ENCODE assay signal across 9 cellular contexts in the genomic region with DNA sequence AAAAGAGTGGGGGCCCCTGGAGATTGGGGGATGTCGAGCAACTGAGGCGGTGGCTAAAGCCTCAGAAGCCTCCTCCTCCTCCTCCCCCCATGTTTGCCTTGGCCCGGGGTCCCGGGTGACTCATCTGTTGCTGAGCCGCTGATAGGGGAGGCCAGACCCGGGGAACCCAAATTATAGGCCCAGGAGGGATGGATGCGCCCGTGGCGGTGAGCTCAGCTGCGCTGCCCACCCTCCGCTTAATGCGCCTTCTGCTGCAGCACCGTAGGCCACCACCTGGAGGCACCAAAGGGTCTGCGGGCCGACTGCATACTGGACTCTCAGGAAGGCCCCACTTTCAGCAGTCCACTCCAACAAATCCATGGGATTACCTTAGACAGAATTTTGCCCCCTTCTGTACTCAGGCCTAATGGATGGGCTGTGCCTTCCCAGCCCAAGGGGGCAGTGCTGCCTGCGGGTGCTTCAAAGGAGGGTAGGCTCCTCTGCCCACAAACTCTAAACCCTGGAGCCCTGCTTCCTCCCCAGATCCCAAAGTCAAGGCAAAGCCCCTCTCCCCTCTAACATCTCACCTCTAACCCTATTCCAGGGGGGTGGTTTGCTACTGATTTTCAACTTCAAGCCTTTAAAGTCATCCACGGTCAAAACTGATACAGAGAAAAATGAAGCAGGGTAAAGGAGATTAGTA. TPM values are rescaled to one million over a fixed set of nuclear protein-coding genes. Genes with fewer than 3 reads are reported as not detected.
DNase-seq lines count a peak whose midpoint lies in the region; ATAC-seq and TF ChIP-seq lines count a peak whose summit lies in the region.
"Had no signal": no experiment of that assay in that cellular context is flagged by ENCODE, and none has a peak within 500 bp of the region (broad histone marks: within the 10 kb centered on the region; RNA-seq: fewer than 3 reads in every experiment).

No MANE protein-coding gene starts in this region.

- H3K27ac ChIP-seq in GM23338 (ENCODE audit: low read depth) (no peak overlapping the region), left ventricle myocardium inferior (replicated peaks) (peak overlapping the region; percentile 11)

- no peak overlapping the region for H3K4me3 Mint-ChIP-seq in GM23338
- H3K4me3 Mint-ChIP-seq: effector memory CD8-positive, alpha-beta T cell had no signal

- peaks cover 22% of the 10 kb centered on the region for H4K20me1 ChIP-seq in GM23338 (replicated peaks; ENCODE audit: insufficient read depth)

- no peak overlapping the region for H3K27ac Mint-ChIP-seq in GM23338
- H3K27ac Mint-ChIP-seq: effector memory CD8-positive, alpha-beta T cell had no signal

- peaks cover 15% of the 10 kb centered on the region; the same call in 1 of the 2 replicates for H3F3A ChIP-seq in GM23338 (replicated peaks; ENCODE audit: low read depth)

- TF ChIP-seq CTCF in GM23338 (conservative IDR thresholded peaks at IDR 0.05; ENCODE audit: low read depth in 2 of 2) (peak; percentile 52 to 74), left ventricle myocardium inferior (IDR thresholded peaks at IDR 0.05; ENCODE audit: borderline replicate concordance) (peak; percentile 71)

- peaks cover 100% of the 10 kb centered on the region for H3K27me3 Mint-ChIP-seq in GM23338 (ENCODE audit: insufficient read depth, low read depth, poor library complexity)

- H3K4me1 ChIP-seq in GM23338 (ENCODE audit: insufficient read depth) (peaks cover 28% of the 10 kb centered on the region), left ventricle myocardium inferior (peaks cover 50% of the 10 kb centered on the region)

- H3K36me3 ChIP-seq in GM23338 (ENCODE audit: insufficient read depth) (no peaks in the 10 kb centered on the region), left ventricle myocardium inferior (no peaks in the 10 kb centered on the region)

- H3K36me3 Mint-ChIP-seq in GM23338 (ENCODE audit: low read depth), result no peaks in the 10 kb centered on the region; the same call in 1 of the 3 replicates

- peaks cover 38% of the 10 kb centered on the region for H3K4me1 Mint-ChIP-seq in GM23338

- H3K4me2 ChIP-seq in GM23338, result no peak overlapping the region

- no peaks in the 10 kb centered on the region for H3K79me2 ChIP-seq in GM23338 (replicated peaks; ENCODE audit: insufficient read depth)

- intact Hi-C loops in left ventricle myocardium inferior (cut with micrococcal nuclease), result no loop called here

- H3K27me3 ChIP-seq in GM23338 (ENCODE audit: insufficient read depth) (peaks cover 100% of the 10 kb centered on the region), left ventricle myocardium inferior (ENCODE audit: low read depth) (peaks cover 100% of the 10 kb centered on the region)

- no peak overlapping the region; the same call in 1 of the 2 replicates for H2AFZ ChIP-seq in GM23338

- H3K9me3 ChIP-seq in left ventricle myocardium inferior (replicated peaks), result no peaks in the 10 kb centered on the region

- no peaks in the 10 kb centered on the region; the same call in 1 of the 3 replicates for H3K9me3 Mint-ChIP-seq in GM23338
- H3K9me3 Mint-ChIP-seq: effector memory CD8-positive, alpha-beta T cell had no signal

- peak; percentile 81 for DNase-seq in GM23338 (ENCODE audit: low spot score)
- peak; percentile 71 for DNase-seq in activated CD8-positive, alpha-beta memory T cell treated with anti-CD3 and anti-CD28 coated beads, Interleukin-2, amount 50 U/mL, for 48 hours
- DNase-seq in left ventricle myocardium inferior, result peak; percentile 58
- peak; percentile 23 for DNase-seq in stimulated activated CD8-positive, alpha-beta memory T cell treated with anti-CD3 and anti-CD28 coated beads, Interleukin-4, amount 100 ng/mL, for 24 hours (ENCODE audit: low read depth)
- no peak for DNase-seq in NOMO-1 treated with DMSO at 0.1 percent for 48 hours (lab: John Stamatoyannopoulos, UW; ENCODE audit: unreplicated experiment)
- DNase-seq in GOT3 (lab: John Stamatoyannopoulos, UW), result no peak
- DNase-seq in NCI-H2171 treated with DMSO at 0.1 percent for 48 hours (lab: John Stamatoyannopoulos, UW), result no peak
- no peak for DNase-seq in cerebellar nuclear complex (lab: John Stamatoyannopoulos, UW)

- H3K4me3 ChIP-seq in GM23338, result no peak overlapping the region
- H3K4me3 ChIP-seq in left ventricle myocardium inferior, result no peak overlapping the region

- H3K9me2 ChIP-seq in GM23338 (ENCODE audit: insufficient read depth), result no peaks in the 10 kb centered on the region

- peak; percentile 28 for ATAC-seq in GM23338
- ATAC-seq: effector memory CD8-positive, alpha-beta T cell had no signal

TF ChIP-seq in GM23338, 12 proteins besides CTCF, POLR2A, EP300 and RAD21:
- TF ChIP-seq EZH2 (IDR thresholded peaks at IDR 0.05; ENCODE audit: low read depth, unreplicated experiment) (peak; percentile 48), NANOG (IDR thresholded peaks at IDR 0.05; ENCODE audit: borderline replicate concordance) (no peak)
TF ChIP-seq in GM23338: peak in this region for 1.

RNA-seq across cellular contexts. Expression of gene WNT10B, which starts 2.6 kb away (rescaled TPM):
- total RNA-seq in GM23338 (2014; rRNA removed; shearing (Covaris generic)), result 0.50 TPM in 1 of 2 replicates, not detected in the other
- polyA plus RNA-seq in GM23338 (2016; fragmentation: Nextera tagmentation; extraction: Ambion mirVana), result not detected in 2 replicates
- 0.44 TPM for total RNA-seq in left ventricle myocardium inferior

RNA-seq across cellular contexts. Expression of gene WNT1, which starts 4.0 kb away (rescaled TPM):
- not detected in 2 replicates for total RNA-seq in GM23338 (2014; rRNA removed; shearing (Covaris generic))
- polyA plus RNA-seq in GM23338 (2016; fragmentation: Nextera tagmentation; extraction: Ambion mirVana), result not detected in 2 replicates
- total RNA-seq in left ventricle myocardium inferior, result not detected

RNA-seq across cellular contexts. Expression of gene ARF3, which starts 16.8 kb away (rescaled TPM):
- 125 and 130 TPM in 2 replicates for total RNA-seq in GM23338 (2014; rRNA removed; shearing (Covaris generic))
- 53.9 and 57.0 TPM in 2 replicates for polyA plus RNA-seq in GM23338 (2016; fragmentation: Nextera tagmentation; extraction: Ambion mirVana)
- total RNA-seq in left ventricle myocardium inferior, result 49.6 TPM

RNA-seq across cellular contexts. Expression of gene DDN, which starts 25.0 kb away (rescaled TPM):
- 0.04 and 0.10 TPM in 2 replicates for total RNA-seq in GM23338 (2014; rRNA removed; shearing (Covaris generic))
- 0.12 TPM in 1 of 2 replicates, not detected in the other for polyA plus RNA-seq in GM23338 (2016; fragmentation: Nextera tagmentation; extraction: Ambion mirVana)
- 1.4 TPM for total RNA-seq in left ventricle myocardium inferior

RNA-seq across cellular contexts. Expression of gene PRKAG1, which starts 44.4 kb away (rescaled TPM):
- total RNA-seq in GM23338 (2014; rRNA removed; shearing (Covaris generic)), result 27.2 and 35.4 TPM in 2 replicates
- polyA plus RNA-seq in GM23338 (2016; fragmentation: Nextera tagmentation; extraction: Ambion mirVana), result 19.1 and 19.9 TPM in 2 replicates
- total RNA-seq in left ventricle myocardium inferior, result 104 TPM

Comparison
In these comparisons a context has a peak if more than half of its experiments do, and no peak if none do; other contexts are left out.
1. DNase-seq: peak in GM23338 (single experiment), activated CD8-positive, alpha-beta memory T cell treated with anti-CD3 and anti-CD28 coated beads, Interleukin-2, amount 50 U/mL, for 48 hours (single experiment), left ventricle myocardium inferior (single experiment) and stimulated activated CD8-positive, alpha-beta memory T cell treated with anti-CD3 and anti-CD28 coated beads, Interleukin-4, amount 100 ng/mL, for 24 hours (single experiment); none in NOMO-1 treated with DMSO at 0.1 percent for 48 hours (single experiment), GOT3 (single experiment), NCI-H2171 treated with DMSO at 0.1 percent for 48 hours (single experiment) and cerebellar nuclear complex (0 of 2).